8 cellular contexts compared by ENCODE assay signal in the genomic region with DNA sequence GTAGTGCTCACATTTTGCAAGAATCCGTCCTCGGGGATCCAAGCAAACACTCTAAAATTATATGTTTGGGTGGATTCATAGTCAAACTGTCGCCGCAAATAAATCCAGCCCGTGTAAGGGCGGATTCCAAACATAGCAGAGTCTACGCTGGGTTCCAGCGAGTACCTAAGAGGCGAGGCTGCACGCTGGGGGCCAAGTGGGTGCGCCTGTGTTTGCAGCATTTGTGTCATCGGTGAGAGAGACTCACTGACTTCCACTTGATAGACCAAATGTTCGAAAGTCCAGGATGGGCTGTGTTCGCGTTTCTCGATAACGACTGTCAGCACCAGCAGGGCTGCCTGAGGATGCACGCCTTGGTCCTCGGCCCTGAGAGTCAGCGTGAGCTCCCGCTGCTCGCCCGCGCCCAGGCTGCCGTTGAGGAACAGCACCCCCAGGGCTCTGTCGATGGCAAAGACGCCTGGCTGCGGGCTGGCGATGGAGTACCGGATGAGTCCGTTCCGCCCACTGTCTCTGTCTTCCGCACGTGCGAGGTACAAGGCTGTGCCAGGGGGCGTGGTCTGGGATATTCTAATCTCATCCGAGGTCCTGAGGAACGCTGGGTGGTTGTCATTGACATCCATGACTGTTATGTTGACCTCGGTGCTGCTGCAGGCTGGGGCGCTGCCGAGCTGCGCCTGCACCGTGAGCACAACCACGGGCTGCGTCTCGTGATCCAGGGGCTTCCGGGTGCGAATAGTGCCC.
DNase-seq lines count a peak whose midpoint lies in the region; ATAC-seq and TF ChIP-seq lines count a peak whose summit lies in the region.

No MANE protein-coding gene starts in this region.

- POLR2A ChIA-PET in OCI-LY7 (lab: Charles Lee): no interaction called here

- no peak overlapping the region for H3K9ac ChIP-seq in parathyroid adenoma

- H3K27me3 ChIP-seq in parathyroid adenoma (ENCODE audit: control insufficient read depth, insufficient read depth, low read length): peaks cover 3% of the 10 kb centered on the region

- peak; percentile 22 for DNase-seq in CD1c-positive myeloid dendritic cell (ENCODE audit: extremely low spot score)
- no peak for DNase-seq in LNCaP clone FGC (ENCODE audit: low read depth)
- peak; percentile 7 for DNase-seq in activated CD8-positive, alpha-beta memory T cell treated with anti-CD3 and anti-CD28 coated beads, Interleukin-2, amount 50 U/mL, for 1 hour (ENCODE audit: extremely low read depth)
- DNase-seq in OCI-LY7 (ENCODE audit: low spot score): no peak

- no TSS peak for BruUV-seq in OCI-LY7 (replicated peaks; lab: Mats Ljungman, UMichigan)

- H4K20me1 ChIP-seq in OCI-LY7 (ENCODE audit: insufficient read depth, low read length): no peaks in the 10 kb centered on the region

- ATAC-seq in GM21390 (IDR thresholded peaks at IDR 0.05; ENCODE audit: unreplicated experiment) (peak; percentile 93), esophagus mucosa (peak; percentile 33)

- H3K27ac ChIP-seq in parathyroid adenoma (no peak overlapping the region), urinary bladder (ENCODE audit: low read depth) (no peak overlapping the region), OCI-LY7 (ENCODE audit: low read depth, low read length, poor library complexity, severe bottlenecking) (no peak overlapping the region)

- no peaks in the 10 kb centered on the region for H3K4me1 ChIP-seq in parathyroid adenoma
- H3K4me1 ChIP-seq in urinary bladder (ENCODE audit: insufficient read depth): no peaks in the 10 kb centered on the region
- H3K4me1 ChIP-seq in OCI-LY7 (ENCODE audit: insufficient read depth, low read length, poor library complexity, severe bottlenecking): no peaks in the 10 kb centered on the region

- no peaks in the 10 kb centered on the region for H3K36me3 ChIP-seq in parathyroid adenoma (ENCODE audit: control insufficient read depth, insufficient read depth, low read length)
- no peaks in the 10 kb centered on the region for H3K36me3 ChIP-seq in urinary bladder (ENCODE audit: insufficient read depth)
- no peaks in the 10 kb centered on the region for H3K36me3 ChIP-seq in OCI-LY7 (ENCODE audit: insufficient read depth, low read length)

- H3K4me3 ChIP-seq in LNCaP clone FGC (ENCODE audit: low read depth, low read length): no peak overlapping the region
- peak overlapping the region; percentile 35 for H3K4me3 ChIP-seq in parathyroid adenoma (ENCODE audit: low read depth, low read length)
- H3K4me3 ChIP-seq in urinary bladder (ENCODE audit: low read depth, low read length): peak overlapping the region; percentile 2
- H3K4me3 ChIP-seq in OCI-LY7 (ENCODE audit: low read depth, low read length, poor library complexity, severe bottlenecking): no peak overlapping the region

- H3K4me2 ChIP-seq in parathyroid adenoma (ENCODE audit: low read length) (peak overlapping the region; percentile 53), OCI-LY7 (ENCODE audit: low read length) (no peak overlapping the region)

- H2AFZ ChIP-seq in parathyroid adenoma (no peak overlapping the region), OCI-LY7 (ENCODE audit: low read length) (no peak overlapping the region)

- intact Hi-C loops in OCI-LY7 (cut with micrococcal nuclease; ENCODE audit: unreplicated experiment): no loop called here

- no peaks in the 10 kb centered on the region for H3K9me2 ChIP-seq in OCI-LY7 (ENCODE audit: insufficient read depth, low read length)

- H3K79me2 ChIP-seq in parathyroid adenoma: no peaks in the 10 kb centered on the region
- no peaks in the 10 kb centered on the region for H3K79me2 ChIP-seq in OCI-LY7 (ENCODE audit: insufficient read depth, low read depth, low read length)

- no peaks in the 10 kb centered on the region for H3K9me3 ChIP-seq in parathyroid adenoma (ENCODE audit: control insufficient read depth, low read length)
- no peaks in the 10 kb centered on the region for H3K9me3 ChIP-seq in OCI-LY7 (ENCODE audit: low read length)

- 6% methylated on average over 48 of the region's 48 CpGs for WGBS in urinary bladder

- CTCF ChIA-PET in OCI-LY7 (lab: Charles Lee; ENCODE audit: unreplicated experiment): no interaction called here

- TF ChIP-seq CTCF in LNCaP clone FGC (IDR thresholded peaks at IDR 0.05; ENCODE audit: control insufficient read depth, extremely low read depth, insufficient read depth) (0 out of 2 replicates have a peak, but pooled peaks have one; percentile 4), parathyroid adenoma (IDR thresholded peaks at IDR 0.05) (no peak), OCI-LY7 (conservative IDR thresholded peaks at IDR 0.05; ENCODE audit: low read length) (no peak)

Comparison
In these comparisons a context has a peak if more than half of its experiments do, and no peak if none do; other contexts are left out.
1. DNase-seq: peak in CD1c-positive myeloid dendritic cell (single experiment) and activated CD8-positive, alpha-beta memory T cell treated with anti-CD3 and anti-CD28 coated beads, Interleukin-2, amount 50 U/mL, for 1 hour (single experiment); none in LNCaP clone FGC (single experiment) and OCI-LY7 (single experiment).
2. H3K4me3 ChIP-seq: peak in parathyroid adenoma (single experiment) and urinary bladder (single experiment); none in LNCaP clone FGC (single experiment) and OCI-LY7 (single experiment).